In genomic region chr1:191831572-191831971, GRCh38 we compare ENCODE assay signal across 12 cellular contexts.
DNase-seq lines count a peak whose midpoint lies in the region; ATAC-seq and TF ChIP-seq lines count a peak whose summit lies in the region.
"Had no signal": no experiment of that assay in that cellular context is flagged by ENCODE, and none has a peak within 500 bp of the region (broad histone marks: within the 10 kb centered on the region; RNA-seq: fewer than 3 reads in every experiment).

No MANE protein-coding gene starts in this region.

- no peak for DNase-seq in DND-41
- DNase-seq in fibroblast of lung (ENCODE audit: low read depth in 2 of 2): peak; percentile 4 to 15
- DNase-seq in superior temporal gyrus (ENCODE audit: extremely low spot score): no peak
- DNase-seq in HFFc6: no peak
- DNase-seq: hypothalamus had no signal

- H3K27ac ChIP-seq in DND-41 (ENCODE audit: low read length): no peak overlapping the region
- no peak overlapping the region for H3K27ac ChIP-seq in OCI-LY3 (ENCODE audit: low read length)
- H3K27ac ChIP-seq in fibroblast of lung (ENCODE audit: insufficient read depth, low read length): no peak overlapping the region
- H3K27ac ChIP-seq: HL-60 had no signal

- no peaks in the 10 kb centered on the region for H3K4me1 ChIP-seq in DND-41 (ENCODE audit: insufficient read depth, low read length)
- H3K4me1 ChIP-seq in OCI-LY3 (ENCODE audit: low read length): peaks cover 6% of the 10 kb centered on the region; the same call in 1 of the 2 replicates
- H3K4me1 ChIP-seq in fibroblast of lung (ENCODE audit: control insufficient read depth, extremely low read depth, insufficient read depth, low read length): no peaks in the 10 kb centered on the region
- H3K4me1 ChIP-seq: Caco-2 had no signal

- no peaks in the 10 kb centered on the region for H4K20me1 ChIP-seq in DND-41 (ENCODE audit: insufficient read depth, low read length)
- no peaks in the 10 kb centered on the region for H4K20me1 ChIP-seq in OCI-LY3 (ENCODE audit: insufficient read depth, low read length)
- no peaks in the 10 kb centered on the region for H4K20me1 ChIP-seq in fibroblast of lung (ENCODE audit: control insufficient read depth, extremely low read depth, insufficient read depth, low read length)

- no peaks in the 10 kb centered on the region for H3K36me3 Mint-ChIP-seq in HFFc6 (ENCODE audit: low read depth)

- H3K4me3 ChIP-seq in DND-41 (ENCODE audit: low read depth in 1 of 2, low read length in 2 of 2) (no peak overlapping the region), OCI-LY3 (ENCODE audit: low read length) (no peak overlapping the region), fibroblast of lung (replicated peaks in 1 of 4; ENCODE audit: control extremely low read depth in 1 of 4, insufficient read depth in 1 of 4, low read depth in 3 of 4, low read length in 4 of 4) (no peak overlapping the region)

- H3K79me2 ChIP-seq in DND-41 (ENCODE audit: insufficient read depth, low read length) (no peaks in the 10 kb centered on the region), OCI-LY3 (ENCODE audit: low read length) (no peaks in the 10 kb centered on the region), fibroblast of lung (ENCODE audit: control insufficient read depth, insufficient read depth, low read length) (no peaks in the 10 kb centered on the region)

- H3K9me3 Mint-ChIP-seq in HFFc6: peaks cover 7% of the 10 kb centered on the region; the same call in 1 of the 2 replicates

- H3K27me3 ChIP-seq in DND-41 (ENCODE audit: insufficient read depth, low read length, poor library complexity): no peaks in the 10 kb centered on the region
- no peaks in the 10 kb centered on the region for H3K27me3 ChIP-seq in OCI-LY3 (ENCODE audit: low read depth, low read length)
- no peaks in the 10 kb centered on the region for H3K27me3 ChIP-seq in fibroblast of lung (ENCODE audit: control insufficient read depth, insufficient read depth, low read length)

- H3K4me2 ChIP-seq in DND-41 (ENCODE audit: insufficient read depth, low read length) (no peak overlapping the region), OCI-LY3 (ENCODE audit: low read length) (no peak overlapping the region), fibroblast of lung (ENCODE audit: extremely low read depth, insufficient read depth, low read length) (no peak overlapping the region)

- H2AFZ ChIP-seq in DND-41 (ENCODE audit: low read depth, low read length) (no peak overlapping the region), OCI-LY3 (ENCODE audit: low read depth, low read length) (no peak overlapping the region), fibroblast of lung (ENCODE audit: low read length) (no peak overlapping the region)

- H3K4me1 Mint-ChIP-seq in HFFc6 (ENCODE audit: low read depth): no peaks in the 10 kb centered on the region

- no peak for ATAC-seq in DND-41 (ENCODE audit: insufficient read depth, low read depth)
- peak; percentile 57 for ATAC-seq in HG02885 (IDR thresholded peaks at IDR 0.05; ENCODE audit: poor library complexity, unreplicated experiment)
- no peak for ATAC-seq in GM21576 (IDR thresholded peaks at IDR 0.05; ENCODE audit: unreplicated experiment)
- ATAC-seq in GM18858 (IDR thresholded peaks at IDR 0.05; ENCODE audit: unreplicated experiment): no peak

- H3K9ac ChIP-seq in DND-41 (ENCODE audit: low read depth, low read length) (no peak overlapping the region), OCI-LY3 (ENCODE audit: low read length) (no peak overlapping the region), fibroblast of lung (ENCODE audit: insufficient read depth, low read length) (no peak overlapping the region)

- H3K27ac Mint-ChIP-seq in HFFc6: no peak overlapping the region
- H3K27ac Mint-ChIP-seq: activated T-helper 2 cell treated with anti-CD3 and anti-CD28 coated beads, Interferon-gamma antibody, Interleukin-2, Interleukin-4, amounts not matched to agents 10 μg/mL and 5 μg/mL and 100 μg/mL, durations not matched to agents 14 hours and 24 hours and 36 hours had no signal

- H3K27me3 Mint-ChIP-seq in HFFc6 (ENCODE audit: insufficient read depth): peaks cover 1% of the 10 kb centered on the region; the same call in 1 of the 2 replicates

- H3K4me3 Mint-ChIP-seq in HFFc6: no peak overlapping the region

- H3K36me3 ChIP-seq in DND-41 (ENCODE audit: insufficient read depth, low read length): no peaks in the 10 kb centered on the region
- no peaks in the 10 kb centered on the region for H3K36me3 ChIP-seq in OCI-LY3 (replicated peaks; ENCODE audit: low read depth, low read length)
- H3K36me3 ChIP-seq in fibroblast of lung (ENCODE audit: control insufficient read depth, insufficient read depth, low read length): no peaks in the 10 kb centered on the region

- peak; percentile 28 for TF ChIP-seq CTCF in DND-41 (IDR thresholded peaks at IDR 0.05; ENCODE audit: borderline replicate concordance, extremely low read depth, low read length, poor library complexity, severe bottlenecking)
- TF ChIP-seq CTCF in OCI-LY3 (IDR thresholded peaks at IDR 0.05; ENCODE audit: low read depth, low read length): peak; percentile 49
- TF ChIP-seq CTCF in fibroblast of lung (conservative IDR thresholded peaks at IDR 0.05 in 1 of 2, IDR thresholded peaks at IDR 0.05 in 1 of 2; ENCODE audit: low read depth in 1 of 2, low read length in 2 of 2): no peak
- no peak for TF ChIP-seq CTCF in HFFc6 (IDR thresholded peaks at IDR 0.05)

- H3K9me3 ChIP-seq in DND-41 (ENCODE audit: insufficient read depth, low read length, severe bottlenecking) (no peaks in the 10 kb centered on the region), OCI-LY3 (ENCODE audit: insufficient read depth, low read length) (no peaks in the 10 kb centered on the region), fibroblast of lung (ENCODE audit: control insufficient read depth, insufficient read depth, low read depth, low read length) (no peaks in the 10 kb centered on the region)
- H3K9me3 ChIP-seq: Caco-2 had no signal

Comparison
In these comparisons a context has a peak if more than half of its experiments do, and no peak if none do; other contexts are left out.
1. DNase-seq: peak in fibroblast of lung (2 of 2); none in DND-41 (single experiment), superior temporal gyrus (single experiment) and HFFc6 (single experiment).
2. CTCF ChIP-seq: peak in DND-41 (single experiment) and OCI-LY3 (single experiment); none in fibroblast of lung (0 of 2) and HFFc6 (single experiment).